ENCODE assay signal across 1 cellular context in genomic region chrX:103747199-103747598, GRCh38.
TF ChIP-seq lines count a peak whose summit lies in the region.

No MANE protein-coding gene starts in this region.

TF ChIP-seq in GM23338, 12 proteins besides CTCF, POLR2A, EP300 and RAD21:
- TF ChIP-seq ZNF462 (CRISPR knock-in tag; IDR thresholded peaks at IDR 0.05) (no peak), NANOG (IDR thresholded peaks at IDR 0.05; ENCODE audit: borderline replicate concordance) (no peak), JUNB (IDR thresholded peaks at IDR 0.05; ENCODE audit: unreplicated experiment) (no peak), STAT1 (IDR thresholded peaks at IDR 0.05; ENCODE audit: unreplicated experiment) (no peak), POLR2AphosphoS5 (IDR thresholded peaks at IDR 0.05; ENCODE audit: low read depth) (no peak), EZH2 (IDR thresholded peaks at IDR 0.05; ENCODE audit: low read depth, unreplicated experiment) (no peak), EZH2phosphoT487 (IDR thresholded peaks at IDR 0.05; ENCODE audit: unreplicated experiment) (no peak), REST (IDR thresholded peaks at IDR 0.05; ENCODE audit: unreplicated experiment) (no peak), ZNF114 (CRISPR knock-in tag; IDR thresholded peaks at IDR 0.05) (no peak), ETS1 (IDR thresholded peaks at IDR 0.05) (no peak), ZNF331 (CRISPR knock-in tag; IDR thresholded peaks at IDR 0.05; ENCODE audit: low read depth) (no peak), CREB1 (CRISPR knock-in tag; IDR thresholded peaks at IDR 0.05; ENCODE audit: low read depth) (no peak)
